Comparison of ENCODE assay signal across 1 cellular context in the genomic region with DNA sequence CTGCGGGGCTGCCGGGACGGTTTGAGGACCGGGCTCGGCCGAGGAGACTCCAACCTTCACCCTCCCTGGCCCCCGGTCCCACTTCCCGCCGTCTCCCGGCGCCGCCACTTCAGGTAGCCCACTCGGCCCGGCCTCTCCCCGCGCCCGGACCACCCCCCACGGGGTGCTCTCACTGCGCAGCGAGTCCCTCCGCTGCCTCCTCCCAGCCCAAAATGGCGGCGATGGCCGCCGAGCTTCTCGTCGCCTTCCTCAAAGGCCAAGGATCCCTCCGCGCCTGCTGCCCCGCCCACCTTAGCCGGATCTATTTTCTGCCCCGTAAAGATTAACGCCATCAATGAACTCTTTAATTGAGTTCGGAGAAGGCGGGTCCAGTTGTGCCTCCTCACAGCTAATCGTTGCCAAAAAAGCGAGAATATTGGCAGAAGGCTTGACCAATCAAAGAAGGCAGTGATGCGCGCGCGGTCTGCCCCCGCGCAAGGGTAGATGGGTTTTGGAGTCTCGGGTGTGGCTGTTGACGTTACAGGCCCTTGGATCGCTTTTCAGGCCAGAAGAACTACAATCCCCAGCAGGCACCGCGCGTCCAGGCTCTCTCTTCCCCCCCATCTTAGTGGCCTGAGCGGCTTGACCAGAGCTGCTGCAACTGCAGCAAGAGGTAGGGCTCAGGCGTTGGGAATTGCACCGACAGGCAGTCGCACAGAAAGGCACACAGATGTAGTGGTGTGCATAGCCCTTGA.
A peak's percentile ranks its signal among the peaks of the same experiment; 100 is the strongest.
TF ChIP-seq lines count a peak whose summit lies in the region.

A gene with protein sequence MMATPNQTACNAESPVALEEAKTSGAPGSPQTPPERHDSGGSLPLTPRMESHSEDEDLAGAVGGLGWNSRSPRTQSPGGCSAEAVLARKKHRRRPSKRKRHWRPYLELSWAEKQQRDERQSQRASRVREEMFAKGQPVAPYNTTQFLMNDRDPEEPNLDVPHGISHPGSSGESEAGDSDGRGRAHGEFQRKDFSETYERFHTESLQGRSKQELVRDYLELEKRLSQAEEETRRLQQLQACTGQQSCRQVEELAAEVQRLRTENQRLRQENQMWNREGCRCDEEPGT (plus strand): TSS at position 588 of the 734 bp plus-strand sequence. CDS start 919 bp downstream, outside the sequence.

TF ChIP-seq in K562, 482 proteins besides CTCF, POLR2A, EP300 and RAD21 (continued from another document and continues in another):
- TF ChIP-seq, protein P1, sequence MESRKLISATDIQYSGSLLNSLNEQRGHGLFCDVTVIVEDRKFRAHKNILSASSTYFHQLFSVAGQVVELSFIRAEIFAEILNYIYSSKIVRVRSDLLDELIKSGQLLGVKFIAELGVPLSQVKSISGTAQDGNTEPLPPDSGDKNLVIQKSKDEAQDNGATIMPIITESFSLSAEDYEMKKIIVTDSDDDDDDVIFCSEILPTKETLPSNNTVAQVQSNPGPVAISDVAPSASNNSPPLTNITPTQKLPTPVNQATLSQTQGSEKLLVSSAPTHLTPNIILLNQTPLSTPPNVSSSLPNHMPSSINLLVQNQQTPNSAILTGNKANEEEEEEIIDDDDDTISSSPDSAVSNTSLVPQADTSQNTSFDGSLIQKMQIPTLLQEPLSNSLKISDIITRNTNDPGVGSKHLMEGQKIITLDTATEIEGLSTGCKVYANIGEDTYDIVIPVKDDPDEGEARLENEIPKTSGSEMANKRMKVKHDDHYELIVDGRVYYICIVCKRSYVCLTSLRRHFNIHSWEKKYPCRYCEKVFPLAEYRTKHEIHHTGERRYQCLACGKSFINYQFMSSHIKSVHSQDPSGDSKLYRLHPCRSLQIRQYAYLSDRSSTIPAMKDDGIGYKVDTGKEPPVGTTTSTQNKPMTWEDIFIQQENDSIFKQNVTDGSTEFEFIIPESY (CRISPR knock-in tag; IDR thresholded peaks at IDR 0.05): peak; percentile 41
- TF ChIP-seq FOXK2 (conservative IDR thresholded peaks at IDR 0.05 in 1 of 2, IDR thresholded peaks at IDR 0.05 in 1 of 2; ENCODE audit: low read depth in 2 of 2) (peak; percentile 98 to 99), CREM (IDR thresholded peaks at IDR 0.05; ENCODE audit: low read depth) (peak; percentile 90), KLF1 (tag; IDR thresholded peaks at IDR 0.05) (peak; percentile 6; the same call in 1 of the 2 replicates), MED1 (CRISPR knock-in tag; IDR thresholded peaks at IDR 0.05; ENCODE audit: borderline replicate concordance) (no peak), ZBTB1 (CRISPR knock-in tag; IDR thresholded peaks at IDR 0.05; ENCODE audit: borderline replicate concordance, low read depth) (peak; percentile 67; the same call in 1 of the 2 replicates), YY1 (IDR thresholded peaks at IDR 0.05; ENCODE audit: borderline replicate concordance in 1 of 3, control insufficient read depth in 1 of 3, extremely low read depth in 1 of 3, insufficient read depth in 3 of 3, insufficient read length in 1 of 3, insufficient replicate concordance in 2 of 3, low read depth in 1 of 3, low read length in 2 of 3) (peak; percentile 94 to 98 (median 97)), RBM22 (IDR thresholded peaks at IDR 0.05; ENCODE audit: low read depth, low read length, poor library complexity, severe bottlenecking) (peak; percentile 83), CHD1 (IDR thresholded peaks at IDR 0.05; ENCODE audit: low read length) (peak; percentile 98), TRIM28 (IDR thresholded peaks at IDR 0.05) (0 out of 2 replicates have a peak, but pooled peaks have one; percentile 47), MEIS2 (IDR thresholded peaks at IDR 0.05; ENCODE audit: partially characterized antibody) (peak; percentile 85), ZNF124 (CRISPR knock-in tag; IDR thresholded peaks at IDR 0.05) (no peak), TEAD1 (CRISPR knock-in tag; IDR thresholded peaks at IDR 0.05) (peak in 1 of 2 experiments; percentile 72; a peak in 2 of 4 replicates), KDM2B (CRISPR knock-in tag; IDR thresholded peaks at IDR 0.05) (peak; percentile 80; the same call in 1 of the 2 replicates), CREB1 (IDR thresholded peaks at IDR 0.05) (peak; percentile 84), CREB1 (CRISPR knock-in tag; IDR thresholded peaks at IDR 0.05) (peak; percentile 88), ZFP36 (IDR thresholded peaks at IDR 0.05; ENCODE audit: low read depth, low read length, partially characterized antibody) (peak; percentile 6), PRMT5 (CRISPR knock-in tag; IDR thresholded peaks at IDR 0.05) (peak; percentile 49; the same call in 1 of the 2 replicates)
- TF ChIP-seq, protein P2, sequence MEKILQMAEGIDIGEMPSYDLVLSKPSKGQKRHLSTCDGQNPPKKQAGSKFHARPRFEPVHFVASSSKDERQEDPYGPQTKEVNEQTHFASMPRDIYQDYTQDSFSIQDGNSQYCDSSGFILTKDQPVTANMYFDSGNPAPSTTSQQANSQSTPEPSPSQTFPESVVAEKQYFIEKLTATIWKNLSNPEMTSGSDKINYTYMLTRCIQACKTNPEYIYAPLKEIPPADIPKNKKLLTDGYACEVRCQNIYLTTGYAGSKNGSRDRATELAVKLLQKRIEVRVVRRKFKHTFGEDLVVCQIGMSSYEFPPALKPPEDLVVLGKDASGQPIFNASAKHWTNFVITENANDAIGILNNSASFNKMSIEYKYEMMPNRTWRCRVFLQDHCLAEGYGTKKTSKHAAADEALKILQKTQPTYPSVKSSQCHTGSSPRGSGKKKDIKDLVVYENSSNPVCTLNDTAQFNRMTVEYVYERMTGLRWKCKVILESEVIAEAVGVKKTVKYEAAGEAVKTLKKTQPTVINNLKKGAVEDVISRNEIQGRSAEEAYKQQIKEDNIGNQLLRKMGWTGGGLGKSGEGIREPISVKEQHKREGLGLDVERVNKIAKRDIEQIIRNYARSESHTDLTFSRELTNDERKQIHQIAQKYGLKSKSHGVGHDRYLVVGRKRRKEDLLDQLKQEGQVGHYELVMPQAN (IDR thresholded peaks at IDR 0.05; ENCODE audit: borderline replicate concordance): no peak
- TF ChIP-seq, protein P3, sequence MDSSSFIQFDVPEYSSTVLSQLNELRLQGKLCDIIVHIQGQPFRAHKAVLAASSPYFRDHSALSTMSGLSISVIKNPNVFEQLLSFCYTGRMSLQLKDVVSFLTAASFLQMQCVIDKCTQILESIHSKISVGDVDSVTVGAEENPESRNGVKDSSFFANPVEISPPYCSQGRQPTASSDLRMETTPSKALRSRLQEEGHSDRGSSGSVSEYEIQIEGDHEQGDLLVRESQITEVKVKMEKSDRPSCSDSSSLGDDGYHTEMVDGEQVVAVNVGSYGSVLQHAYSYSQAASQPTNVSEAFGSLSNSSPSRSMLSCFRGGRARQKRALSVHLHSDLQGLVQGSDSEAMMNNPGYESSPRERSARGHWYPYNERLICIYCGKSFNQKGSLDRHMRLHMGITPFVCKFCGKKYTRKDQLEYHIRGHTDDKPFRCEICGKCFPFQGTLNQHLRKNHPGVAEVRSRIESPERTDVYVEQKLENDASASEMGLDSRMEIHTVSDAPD (CRISPR knock-in tag; IDR thresholded peaks at IDR 0.05): no peak
- TF ChIP-seq, protein P4, sequence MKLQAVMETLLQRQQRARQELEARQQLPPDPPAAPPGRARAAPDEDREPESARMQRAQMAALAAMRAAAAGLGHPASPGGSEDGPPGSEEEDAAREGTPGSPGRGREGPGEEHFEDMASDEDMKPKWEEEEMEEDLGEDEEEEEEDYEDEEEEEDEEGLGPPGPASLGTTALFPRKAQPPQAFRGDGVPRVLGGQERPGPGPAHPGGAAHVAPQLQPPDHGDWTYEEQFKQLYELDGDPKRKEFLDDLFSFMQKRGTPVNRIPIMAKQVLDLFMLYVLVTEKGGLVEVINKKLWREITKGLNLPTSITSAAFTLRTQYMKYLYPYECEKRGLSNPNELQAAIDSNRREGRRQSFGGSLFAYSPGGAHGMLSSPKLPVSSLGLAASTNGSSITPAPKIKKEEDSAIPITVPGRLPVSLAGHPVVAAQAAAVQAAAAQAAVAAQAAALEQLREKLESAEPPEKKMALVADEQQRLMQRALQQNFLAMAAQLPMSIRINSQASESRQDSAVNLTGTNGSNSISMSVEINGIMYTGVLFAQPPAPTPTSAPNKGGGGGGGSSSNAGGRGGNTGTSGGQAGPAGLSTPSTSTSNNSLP (IDR thresholded peaks at IDR 0.05; ENCODE audit: borderline replicate concordance, low read depth, low read length): peak; percentile 99
- TF ChIP-seq, protein P5, sequence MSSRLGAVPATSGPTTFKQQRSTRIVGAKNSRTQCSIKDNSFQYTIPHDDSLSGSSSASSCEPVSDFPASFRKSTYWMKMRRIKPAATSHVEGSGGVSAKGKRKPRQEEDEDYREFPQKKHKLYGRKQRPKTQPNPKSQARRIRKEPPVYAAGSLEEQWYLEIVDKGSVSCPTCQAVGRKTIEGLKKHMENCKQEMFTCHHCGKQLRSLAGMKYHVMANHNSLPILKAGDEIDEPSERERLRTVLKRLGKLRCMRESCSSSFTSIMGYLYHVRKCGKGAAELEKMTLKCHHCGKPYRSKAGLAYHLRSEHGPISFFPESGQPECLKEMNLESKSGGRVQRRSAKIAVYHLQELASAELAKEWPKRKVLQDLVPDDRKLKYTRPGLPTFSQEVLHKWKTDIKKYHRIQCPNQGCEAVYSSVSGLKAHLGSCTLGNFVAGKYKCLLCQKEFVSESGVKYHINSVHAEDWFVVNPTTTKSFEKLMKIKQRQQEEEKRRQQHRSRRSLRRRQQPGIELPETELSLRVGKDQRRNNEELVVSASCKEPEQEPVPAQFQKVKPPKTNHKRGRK (tag; IDR thresholded peaks at IDR 0.05): no peak
- TF ChIP-seq, protein P6, sequence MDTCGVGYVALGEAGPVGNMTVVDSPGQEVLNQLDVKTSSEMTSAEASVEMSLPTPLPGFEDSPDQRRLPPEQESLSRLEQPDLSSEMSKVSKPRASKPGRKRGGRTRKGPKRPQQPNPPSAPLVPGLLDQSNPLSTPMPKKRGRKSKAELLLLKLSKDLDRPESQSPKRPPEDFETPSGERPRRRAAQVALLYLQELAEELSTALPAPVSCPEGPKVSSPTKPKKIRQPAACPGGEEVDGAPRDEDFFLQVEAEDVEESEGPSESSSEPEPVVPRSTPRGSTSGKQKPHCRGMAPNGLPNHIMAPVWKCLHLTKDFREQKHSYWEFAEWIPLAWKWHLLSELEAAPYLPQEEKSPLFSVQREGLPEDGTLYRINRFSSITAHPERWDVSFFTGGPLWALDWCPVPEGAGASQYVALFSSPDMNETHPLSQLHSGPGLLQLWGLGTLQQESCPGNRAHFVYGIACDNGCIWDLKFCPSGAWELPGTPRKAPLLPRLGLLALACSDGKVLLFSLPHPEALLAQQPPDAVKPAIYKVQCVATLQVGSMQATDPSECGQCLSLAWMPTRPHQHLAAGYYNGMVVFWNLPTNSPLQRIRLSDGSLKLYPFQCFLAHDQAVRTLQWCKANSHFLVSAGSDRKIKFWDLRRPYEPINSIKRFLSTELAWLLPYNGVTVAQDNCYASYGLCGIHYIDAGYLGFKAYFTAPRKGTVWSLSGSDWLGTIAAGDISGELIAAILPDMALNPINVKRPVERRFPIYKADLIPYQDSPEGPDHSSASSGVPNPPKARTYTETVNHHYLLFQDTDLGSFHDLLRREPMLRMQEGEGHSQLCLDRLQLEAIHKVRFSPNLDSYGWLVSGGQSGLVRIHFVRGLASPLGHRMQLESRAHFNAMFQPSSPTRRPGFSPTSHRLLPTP (IDR thresholded peaks at IDR 0.05; ENCODE audit: borderline replicate concordance, extremely low read depth, insufficient read length): no peak
- TF ChIP-seq, protein P7, sequence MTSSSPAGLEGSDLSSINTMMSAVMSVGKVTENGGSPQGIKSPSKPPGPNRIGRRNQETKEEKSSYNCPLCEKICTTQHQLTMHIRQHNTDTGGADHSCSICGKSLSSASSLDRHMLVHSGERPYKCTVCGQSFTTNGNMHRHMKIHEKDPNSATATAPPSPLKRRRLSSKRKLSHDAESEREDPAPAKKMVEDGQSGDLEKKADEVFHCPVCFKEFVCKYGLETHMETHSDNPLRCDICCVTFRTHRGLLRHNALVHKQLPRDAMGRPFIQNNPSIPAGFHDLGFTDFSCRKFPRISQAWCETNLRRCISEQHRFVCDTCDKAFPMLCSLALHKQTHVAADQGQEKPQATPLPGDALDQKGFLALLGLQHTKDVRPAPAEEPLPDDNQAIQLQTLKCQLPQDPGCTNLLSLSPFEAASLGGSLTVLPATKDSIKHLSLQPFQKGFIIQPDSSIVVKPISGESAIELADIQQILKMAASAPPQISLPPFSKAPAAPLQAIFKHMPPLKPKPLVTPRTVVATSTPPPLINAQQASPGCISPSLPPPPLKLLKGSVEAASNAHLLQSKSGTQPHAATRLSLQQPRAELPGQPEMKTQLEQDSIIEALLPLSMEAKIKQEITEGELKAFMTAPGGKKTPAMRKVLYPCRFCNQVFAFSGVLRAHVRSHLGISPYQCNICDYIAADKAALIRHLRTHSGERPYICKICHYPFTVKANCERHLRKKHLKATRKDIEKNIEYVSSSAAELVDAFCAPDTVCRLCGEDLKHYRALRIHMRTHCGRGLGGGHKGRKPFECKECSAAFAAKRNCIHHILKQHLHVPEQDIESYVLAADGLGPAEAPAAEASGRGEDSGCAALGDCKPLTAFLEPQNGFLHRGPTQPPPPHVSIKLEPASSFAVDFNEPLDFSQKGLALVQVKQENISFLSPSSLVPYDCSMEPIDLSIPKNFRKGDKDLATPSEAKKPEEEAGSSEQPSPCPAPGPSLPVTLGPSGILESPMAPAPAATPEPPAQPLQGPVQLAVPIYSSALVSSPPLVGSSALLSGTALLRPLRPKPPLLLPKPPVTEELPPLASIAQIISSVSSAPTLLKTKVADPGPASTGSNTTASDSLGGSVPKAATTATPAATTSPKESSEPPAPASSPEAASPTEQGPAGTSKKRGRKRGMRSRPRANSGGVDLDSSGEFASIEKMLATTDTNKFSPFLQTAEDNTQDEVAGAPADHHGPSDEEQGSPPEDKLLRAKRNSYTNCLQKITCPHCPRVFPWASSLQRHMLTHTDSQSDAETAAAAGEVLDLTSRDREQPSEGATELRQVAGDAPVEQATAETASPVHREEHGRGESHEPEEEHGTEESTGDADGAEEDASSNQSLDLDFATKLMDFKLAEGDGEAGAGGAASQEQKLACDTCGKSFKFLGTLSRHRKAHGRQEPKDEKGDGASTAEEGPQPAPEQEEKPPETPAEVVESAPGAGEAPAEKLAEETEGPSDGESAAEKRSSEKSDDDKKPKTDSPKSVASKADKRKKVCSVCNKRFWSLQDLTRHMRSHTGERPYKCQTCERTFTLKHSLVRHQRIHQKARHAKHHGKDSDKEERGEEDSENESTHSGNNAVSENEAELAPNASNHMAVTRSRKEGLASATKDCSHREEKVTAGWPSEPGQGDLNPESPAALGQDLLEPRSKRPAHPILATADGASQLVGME (CRISPR knock-in tag; IDR thresholded peaks at IDR 0.05): peak; percentile 75; the same call in 1 of the 2 replicates
- TF ChIP-seq, protein P8, sequence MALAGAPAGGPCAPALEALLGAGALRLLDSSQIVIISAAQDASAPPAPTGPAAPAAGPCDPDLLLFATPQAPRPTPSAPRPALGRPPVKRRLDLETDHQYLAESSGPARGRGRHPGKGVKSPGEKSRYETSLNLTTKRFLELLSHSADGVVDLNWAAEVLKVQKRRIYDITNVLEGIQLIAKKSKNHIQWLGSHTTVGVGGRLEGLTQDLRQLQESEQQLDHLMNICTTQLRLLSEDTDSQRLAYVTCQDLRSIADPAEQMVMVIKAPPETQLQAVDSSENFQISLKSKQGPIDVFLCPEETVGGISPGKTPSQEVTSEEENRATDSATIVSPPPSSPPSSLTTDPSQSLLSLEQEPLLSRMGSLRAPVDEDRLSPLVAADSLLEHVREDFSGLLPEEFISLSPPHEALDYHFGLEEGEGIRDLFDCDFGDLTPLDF (CRISPR knock-in tag; IDR thresholded peaks at IDR 0.05): peak; percentile 86
- TF ChIP-seq, protein P9, sequence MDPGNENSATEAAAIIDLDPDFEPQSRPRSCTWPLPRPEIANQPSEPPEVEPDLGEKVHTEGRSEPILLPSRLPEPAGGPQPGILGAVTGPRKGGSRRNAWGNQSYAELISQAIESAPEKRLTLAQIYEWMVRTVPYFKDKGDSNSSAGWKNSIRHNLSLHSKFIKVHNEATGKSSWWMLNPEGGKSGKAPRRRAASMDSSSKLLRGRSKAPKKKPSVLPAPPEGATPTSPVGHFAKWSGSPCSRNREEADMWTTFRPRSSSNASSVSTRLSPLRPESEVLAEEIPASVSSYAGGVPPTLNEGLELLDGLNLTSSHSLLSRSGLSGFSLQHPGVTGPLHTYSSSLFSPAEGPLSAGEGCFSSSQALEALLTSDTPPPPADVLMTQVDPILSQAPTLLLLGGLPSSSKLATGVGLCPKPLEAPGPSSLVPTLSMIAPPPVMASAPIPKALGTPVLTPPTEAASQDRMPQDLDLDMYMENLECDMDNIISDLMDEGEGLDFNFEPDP (CRISPR knock-in tag; IDR thresholded peaks at IDR 0.05): no peak
